In genomic region chr19:30909216-30909615, GRCh38 we compare ENCODE assay signal across 32 cellular contexts.
"Had no signal": no experiment of that assay in that cellular context is flagged by ENCODE, and none has a peak within 500 bp of the region (broad histone marks: within the 10 kb centered on the region; RNA-seq: fewer than 3 reads in every experiment).

No MANE protein-coding gene starts in this region.

- ATAC-seq: activated CD4-positive, alpha-beta T cell treated with anti-CD3 and anti-CD28 coated beads for 36 hours; activated CD8-positive, alpha-beta memory T cell treated with anti-CD3 and anti-CD28 coated beads, Interleukin-2, amount 10 ng/mL, durations not matched to agents 7 days and 5 days; activated CD8-positive, alpha-beta T cell treated with anti-CD3 and anti-CD28 coated beads, Interleukin-2, amount 10 ng/mL, durations not matched to agents 7 days and 5 days; activated naive CD4-positive, alpha-beta T cell treated with anti-CD3 and anti-CD28 coated beads, Interleukin-2, amount 50 U/mL, for 72 hours; effector memory CD8-positive, alpha-beta T cell; foreskin keratinocyte; gastrocnemius medialis; heart right ventricle had no signal

- H3K4me1 ChIP-seq: ascending aorta, esophagus muscularis mucosa, foreskin keratinocyte, gastrocnemius medialis, heart right ventricle had no signal

- H3K27ac ChIP-seq: ascending aorta, breast epithelium, cardiac muscle cell, esophagus muscularis mucosa, foreskin keratinocyte, gastrocnemius medialis, heart right ventricle had no signal

- DNase-seq: activated CD4-positive, alpha-beta memory T cell treated with anti-CD3 and anti-CD28 coated beads for 36 hours; activated CD4-positive, alpha-beta T cell treated with anti-CD3 and anti-CD28 coated beads for 36 hours; activated CD4-positive, alpha-beta T cell treated with anti-CD3 and anti-CD28 coated beads, Interleukin-2, amount 10 ng/mL, durations not matched to agents 24 days and 14 days; activated CD4-positive, CD25-positive, alpha-beta regulatory T cell; activated CD4-positive, CD25-positive, alpha-beta regulatory T cell treated with anti-CD3 and anti-CD28 coated beads, Interleukin-2, amount 50 U/mL, for 72 hours; activated CD8-positive, alpha-beta memory T cell treated with anti-CD3 and anti-CD28 coated beads, Interleukin-2, amount 10 ng/mL, durations not matched to agents 7 days and 5 days; activated CD8-positive, alpha-beta memory T cell treated with anti-CD3 and anti-CD28 coated beads, Interleukin-2, amount 50 U/mL, for 4 hours; activated CD8-positive, alpha-beta T cell treated with anti-CD3 and anti-CD28 coated beads, Interleukin-2, amount 10 ng/mL, durations not matched to agents 7 days and 5 days; activated gamma-delta T cell; activated naive CD4-positive, alpha-beta T cell; activated naive CD4-positive, alpha-beta T cell treated with anti-CD3 and anti-CD28 coated beads, Interleukin-2, amount 10 ng/mL, durations not matched to agents 7 days and 5 days; activated naive CD8-positive, alpha-beta T cell treated with anti-CD3 and anti-CD28 coated beads, Interleukin-2, amount 10 ng/mL, durations not matched to agents 7 days and 5 days; activated T-cell treated with anti-CD3 and anti-CD28 coated beads, Interleukin-2, amount 50 U/mL, for 1 hour; activated T-cell treated with anti-CD3 and anti-CD28 coated beads, Interleukin-2, amount 50 U/mL, for 48 hours; central memory CD4-positive, alpha-beta T cell; cortex of kidney; dermis blood vessel endothelial cell; effector CD4-positive, alpha-beta T cell; effector memory CD8-positive, alpha-beta T cell; erythroblast; foreskin keratinocyte; gastrocnemius medialis; heart right ventricle; T-helper 2 cell had no signal

- H3K9me3 ChIP-seq: ascending aorta, breast epithelium, esophagus muscularis mucosa, gastrocnemius medialis, heart right ventricle had no signal

- H3K36me3 Mint-ChIP-seq: activated CD4-positive, alpha-beta memory T cell treated with anti-CD3 and anti-CD28 coated beads for 36 hours; activated CD8-positive, alpha-beta memory T cell treated with anti-CD3 and anti-CD28 coated beads, Interleukin-2, amount 10 ng/mL, durations not matched to agents 7 days and 5 days; activated naive CD4-positive, alpha-beta T cell treated with anti-CD3 and anti-CD28 coated beads, Interleukin-2, amount 10 ng/mL, durations not matched to agents 7 days and 5 days; activated naive CD4-positive, alpha-beta T cell treated with anti-CD3 and anti-CD28 coated beads, Interleukin-2, amount 50 U/mL, for 72 hours; activated naive CD8-positive, alpha-beta T cell treated with anti-CD3 and anti-CD28 coated beads, Interleukin-2, amount 10 ng/mL, durations not matched to agents 7 days and 5 days; brain had no signal

- H3K36me3 ChIP-seq: ascending aorta, breast epithelium, cardiac muscle cell, esophagus muscularis mucosa, gastrocnemius medialis, heart right ventricle had no signal

- H3K27ac Mint-ChIP-seq: activated CD4-positive, alpha-beta memory T cell treated with anti-CD3 and anti-CD28 coated beads for 36 hours; activated CD4-positive, alpha-beta T cell treated with anti-CD3 and anti-CD28 coated beads for 36 hours; activated CD4-positive, alpha-beta T cell treated with anti-CD3 and anti-CD28 coated beads, Interleukin-2, amount 10 ng/mL, durations not matched to agents 24 days and 14 days; activated CD8-positive, alpha-beta memory T cell treated with anti-CD3 and anti-CD28 coated beads, Interleukin-2, amount 10 ng/mL, durations not matched to agents 7 days and 5 days; activated CD8-positive, alpha-beta T cell treated with anti-CD3 and anti-CD28 coated beads, Interleukin-2, amount 10 ng/mL, durations not matched to agents 7 days and 5 days; activated naive CD4-positive, alpha-beta T cell treated with anti-CD3 and anti-CD28 coated beads, Interleukin-2, amount 10 ng/mL, durations not matched to agents 7 days and 5 days; activated naive CD4-positive, alpha-beta T cell treated with anti-CD3 and anti-CD28 coated beads, Interleukin-2, amount 50 U/mL, for 72 hours; activated naive CD8-positive, alpha-beta T cell treated with anti-CD3 and anti-CD28 coated beads, Interleukin-2, amount 10 ng/mL, durations not matched to agents 7 days and 5 days; activated T-helper 1 cell treated with anti-CD3 and anti-CD28 coated beads, Interleukin-12 subunit alpha, Interleukin-12 subunit beta, Interleukin-2, Interleukin-4 antibody, amounts not matched to agents 30 ng/mL and 10 ng/mL and 1 ng/mL, durations not matched to agents 14 hours and 24 hours and 36 hours; activated T-helper 2 cell treated with anti-CD3 and anti-CD28 coated beads, Interferon-gamma antibody, Interleukin-2, Interleukin-4, amounts not matched to agents 10 μg/mL and 5 μg/mL and 100 μg/mL, durations not matched to agents 14 hours and 24 hours and 36 hours; effector memory CD8-positive, alpha-beta T cell had no signal

- H3K27me3 Mint-ChIP-seq: activated CD4-positive, alpha-beta T cell treated with anti-CD3 and anti-CD28 coated beads, Interleukin-2, amount 10 ng/mL, durations not matched to agents 24 days and 14 days; activated CD8-positive, alpha-beta memory T cell treated with anti-CD3 and anti-CD28 coated beads, Interleukin-2, amount 10 ng/mL, durations not matched to agents 7 days and 5 days; activated naive CD4-positive, alpha-beta T cell treated with anti-CD3 and anti-CD28 coated beads, Interleukin-2, amount 10 ng/mL, durations not matched to agents 7 days and 5 days; activated naive CD8-positive, alpha-beta T cell treated with anti-CD3 and anti-CD28 coated beads, Interleukin-2, amount 10 ng/mL, durations not matched to agents 7 days and 5 days had no signal

- H3K4me3 ChIP-seq: ascending aorta, breast epithelium, cardiac muscle cell, esophagus muscularis mucosa, gastrocnemius medialis, heart right ventricle had no signal

- H3K4me3 Mint-ChIP-seq: activated CD4-positive, alpha-beta memory T cell treated with anti-CD3 and anti-CD28 coated beads for 36 hours; activated CD4-positive, alpha-beta T cell treated with anti-CD3 and anti-CD28 coated beads for 36 hours; activated CD4-positive, alpha-beta T cell treated with anti-CD3 and anti-CD28 coated beads, Interleukin-2, amount 10 ng/mL, durations not matched to agents 24 days and 14 days; activated CD8-positive, alpha-beta memory T cell treated with anti-CD3 and anti-CD28 coated beads, Interleukin-2, amount 10 ng/mL, durations not matched to agents 7 days and 5 days; activated CD8-positive, alpha-beta T cell treated with anti-CD3 and anti-CD28 coated beads, Interleukin-2, amount 10 ng/mL, durations not matched to agents 7 days and 5 days; activated naive CD4-positive, alpha-beta T cell treated with anti-CD3 and anti-CD28 coated beads, Interleukin-2, amount 10 ng/mL, durations not matched to agents 7 days and 5 days; activated naive CD8-positive, alpha-beta T cell treated with anti-CD3 and anti-CD28 coated beads, Interleukin-2, amount 10 ng/mL, durations not matched to agents 7 days and 5 days; activated T-helper 1 cell treated with anti-CD3 and anti-CD28 coated beads, Interleukin-12 subunit alpha, Interleukin-12 subunit beta, Interleukin-2, Interleukin-4 antibody, amounts not matched to agents 30 ng/mL and 10 ng/mL and 1 ng/mL, durations not matched to agents 14 hours and 24 hours and 36 hours; brain; effector memory CD8-positive, alpha-beta T cell had no signal

- H3K9me3 Mint-ChIP-seq: activated CD4-positive, alpha-beta memory T cell treated with anti-CD3 and anti-CD28 coated beads for 36 hours; activated CD4-positive, alpha-beta T cell treated with anti-CD3 and anti-CD28 coated beads, Interleukin-2, amount 10 ng/mL, durations not matched to agents 24 days and 14 days; activated naive CD4-positive, alpha-beta T cell treated with anti-CD3 and anti-CD28 coated beads, Interleukin-2, amount 10 ng/mL, durations not matched to agents 7 days and 5 days; activated naive CD4-positive, alpha-beta T cell treated with anti-CD3 and anti-CD28 coated beads, Interleukin-2, amount 50 U/mL, for 72 hours; activated naive CD8-positive, alpha-beta T cell treated with anti-CD3 and anti-CD28 coated beads, Interleukin-2, amount 10 ng/mL, durations not matched to agents 7 days and 5 days; activated T-helper 1 cell treated with anti-CD3 and anti-CD28 coated beads, Interleukin-12 subunit alpha, Interleukin-12 subunit beta, Interleukin-2, Interleukin-4 antibody, amounts not matched to agents 30 ng/mL and 10 ng/mL and 1 ng/mL, durations not matched to agents 14 hours and 24 hours and 36 hours; activated T-helper 2 cell treated with anti-CD3 and anti-CD28 coated beads, Interferon-gamma antibody, Interleukin-2, Interleukin-4, amounts not matched to agents 10 μg/mL and 5 μg/mL and 100 μg/mL, durations not matched to agents 14 hours and 24 hours and 36 hours; brain; effector memory CD8-positive, alpha-beta T cell had no signal

- H3K27me3 ChIP-seq: ascending aorta, breast epithelium, esophagus muscularis mucosa, foreskin keratinocyte, gastrocnemius medialis had no signal

- H3K4me1 Mint-ChIP-seq: activated CD4-positive, alpha-beta T cell treated with anti-CD3 and anti-CD28 coated beads for 36 hours; activated CD4-positive, alpha-beta T cell treated with anti-CD3 and anti-CD28 coated beads, Interleukin-2, amount 10 ng/mL, durations not matched to agents 24 days and 14 days; activated CD8-positive, alpha-beta memory T cell treated with anti-CD3 and anti-CD28 coated beads, Interleukin-2, amount 10 ng/mL, durations not matched to agents 7 days and 5 days; activated naive CD4-positive, alpha-beta T cell treated with anti-CD3 and anti-CD28 coated beads, Interleukin-2, amount 10 ng/mL, durations not matched to agents 7 days and 5 days; activated naive CD8-positive, alpha-beta T cell treated with anti-CD3 and anti-CD28 coated beads, Interleukin-2, amount 10 ng/mL, durations not matched to agents 7 days and 5 days had no signal
